In the genomic region with DNA sequence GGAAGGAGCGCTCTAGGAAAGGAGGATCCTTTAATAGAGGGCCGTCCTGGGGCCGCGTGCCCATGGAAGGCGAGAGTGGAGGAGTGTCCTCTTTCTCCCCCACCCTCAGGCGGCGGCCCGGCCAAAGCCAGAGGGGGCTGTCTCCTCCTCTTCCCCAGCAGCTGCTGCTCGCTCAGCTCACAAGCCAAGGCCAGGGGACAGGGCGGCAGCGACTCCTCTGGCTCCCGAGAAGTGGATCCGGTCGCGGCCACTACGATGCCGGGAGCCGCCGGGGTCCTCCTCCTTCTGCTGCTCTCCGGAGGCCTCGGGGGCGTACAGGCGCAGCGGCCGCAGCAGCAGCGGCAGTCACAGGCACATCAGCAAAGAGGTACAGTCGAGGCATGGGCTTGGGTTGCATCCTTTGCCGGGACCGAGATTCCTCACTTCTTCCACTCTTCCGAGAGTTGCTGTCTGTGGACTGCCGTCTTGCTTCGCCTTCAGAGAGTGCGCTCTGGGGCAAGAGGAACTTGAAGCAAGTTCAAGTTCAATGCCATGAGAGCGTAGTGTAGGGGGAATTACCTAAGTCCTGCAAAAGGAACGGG, we compare ENCODE assay signal across 9 cellular contexts. TPM values are rescaled to one million over a fixed set of nuclear protein-coding genes. Genes with fewer than 3 reads are reported as not detected.
A peak's percentile ranks its signal among the peaks of the same experiment; 100 is the strongest.
DNase-seq lines count a peak whose midpoint lies in the region; ATAC-seq and TF ChIP-seq lines count a peak whose summit lies in the region.
"Had no signal": no experiment of that assay in that cellular context is flagged by ENCODE, and none has a peak within 500 bp of the region (broad histone marks: within the 10 kb centered on the region; RNA-seq: fewer than 3 reads in every experiment).

Gene LAMA2, plus strand, starts transcription at position 148 of the 581 bp plus-strand sequence. Its CDS starts 108 bp downstream, at position 256.

- peaks cover 28% of the 10 kb centered on the region for H3K27me3 Mint-ChIP-seq in type B pancreatic cell

- H3K4me3 ChIP-seq in SJCRH30 (peak within 1 kb of the TSS; percentile 63), mucosa of rectum (ENCODE audit: low read length in 2 of 2) (peak within 1 kb of the TSS; percentile 43 to 65)
- H3K4me3 ChIP-seq in effector memory CD4-positive, alpha-beta T cell (ENCODE audit: insufficient read depth, low read depth, low read length, poor library complexity, severe bottlenecking): no peak within 1 kb of the TSS

- H3K27ac Mint-ChIP-seq in type B pancreatic cell: peak within 1 kb of the TSS; percentile 64

- DNase-seq in DMS114 treated with DMSO at 0.1 percent for 48 hours (lab: John Stamatoyannopoulos, UW; ENCODE audit: unreplicated experiment) (peak; percentile 34), SJCRH30 (peak; percentile 86 to 87), fibroblast of peridontal ligament (ENCODE audit: extremely low read depth) (peak; percentile 71), type B pancreatic cell (ENCODE audit: extremely low spot score, unreplicated experiment) (peak; percentile 82)
- DNase-seq in effector memory CD4-positive, alpha-beta T cell: no peak

- no peaks in the 10 kb centered on the region for H3K9me3 ChIP-seq in SJCRH30 (replicated peaks)
- H3K9me3 ChIP-seq in mucosa of rectum (ENCODE audit: control insufficient read depth in 2 of 2, low read length in 2 of 2): no peaks in the 10 kb centered on the region
- no peaks in the 10 kb centered on the region for H3K9me3 ChIP-seq in effector memory CD4-positive, alpha-beta T cell (ENCODE audit: control insufficient read depth, low read length)

- H3K36me3 ChIP-seq in SJCRH30 (no peaks in the 10 kb centered on the region), mucosa of rectum (ENCODE audit: control insufficient read depth in 2 of 2, insufficient read depth in 2 of 2, low read length in 2 of 2) (no peaks in the 10 kb centered on the region)
- H3K36me3 ChIP-seq in effector memory CD4-positive, alpha-beta T cell (ENCODE audit: control insufficient read depth, insufficient read depth, low read length): no peaks in the 10 kb centered on the region

- H3K27ac ChIP-seq in SJCRH30 (peak within 1 kb of the TSS; percentile 64), mucosa of rectum (ENCODE audit: low read depth in 2 of 2, low read length in 2 of 2) (peak within 1 kb of the TSS; percentile 53 to 57)
- no peak within 1 kb of the TSS for H3K27ac ChIP-seq in effector memory CD4-positive, alpha-beta T cell (ENCODE audit: insufficient read depth, low read length, poor library complexity, severe bottlenecking)
- H3K27ac ChIP-seq: HL-60 had no signal

- peaks cover under 1% of the 10 kb centered on the region for H3K36me3 Mint-ChIP-seq in type B pancreatic cell

- H3K9ac ChIP-seq in mucosa of rectum (ENCODE audit: low read depth in 1 of 2, low read length in 2 of 2): peak within 1 kb of the TSS; percentile 20 to 47

- peaks cover 7% of the 10 kb centered on the region for H3K4me1 Mint-ChIP-seq in type B pancreatic cell (ENCODE audit: unreplicated experiment)

- no peak for ATAC-seq in HG02884 (IDR thresholded peaks at IDR 0.05; ENCODE audit: unreplicated experiment)
- no peak for ATAC-seq in GM19452 (IDR thresholded peaks at IDR 0.05; ENCODE audit: unreplicated experiment)

- TF ChIP-seq CTCF in type B pancreatic cell (conservative IDR thresholded peaks at IDR 0.05): peak; percentile 40

- peak within 1 kb of the TSS; percentile 90 for H3K4me3 Mint-ChIP-seq in type B pancreatic cell

- H3K4me1 ChIP-seq in SJCRH30 (no peaks in the 10 kb centered on the region), mucosa of rectum (ENCODE audit: control insufficient read depth in 2 of 2, insufficient read depth in 2 of 2, low read length in 2 of 2) (no peaks in the 10 kb centered on the region)
- no peaks in the 10 kb centered on the region for H3K4me1 ChIP-seq in effector memory CD4-positive, alpha-beta T cell (ENCODE audit: control insufficient read depth, insufficient read depth, low read length, poor library complexity, severe bottlenecking)

- H3K27me3 ChIP-seq in SJCRH30 (no peaks in the 10 kb centered on the region), mucosa of rectum (ENCODE audit: control insufficient read depth in 2 of 2, insufficient read depth in 2 of 2, low read length in 2 of 2) (peaks cover 0 to 6% of the 10 kb centered on the region in 2 donors)
- H3K27me3 ChIP-seq in effector memory CD4-positive, alpha-beta T cell (replicated peaks; ENCODE audit: control insufficient read depth, insufficient read depth, low read length, poor library complexity, severe bottlenecking): no peaks in the 10 kb centered on the region

- H3K9me3 Mint-ChIP-seq in type B pancreatic cell: no peaks in the 10 kb centered on the region

RNA-seq across cellular contexts. Expression of gene LAMA2, which starts in this region (rescaled TPM):
- 17.6 and 17.9 TPM in 2 replicates for total RNA-seq in SJCRH30 (2014; rRNA removed; shearing (Covaris generic))
- total RNA-seq in type B pancreatic cell (ENCODE audit: low replicate concordance): 0.76 and 54.0 TPM in 2 replicates

Comparison
In these comparisons a context has a peak if more than half of its experiments do, and no peak if none do; other contexts are left out.
1. DNase-seq: peak in DMS114 treated with DMSO at 0.1 percent for 48 hours (single experiment), SJCRH30 (2 of 2), fibroblast of peridontal ligament (single experiment) and type B pancreatic cell (single experiment); none in effector memory CD4-positive, alpha-beta T cell (0 of 3).